In genomic region chr6:18600236-18600635, GRCh38 we compare ENCODE assay signal across 24 cellular contexts.
DNase-seq lines count a peak whose midpoint lies in the region; ATAC-seq, FAIRE-seq and TF ChIP-seq lines count a peak whose summit lies in the region.
"Had no signal": no experiment of that assay in that cellular context is flagged by ENCODE, and none has a peak within 500 bp of the region (broad histone marks: within the 10 kb centered on the region; RNA-seq: fewer than 3 reads in every experiment).

No MANE protein-coding gene starts in this region.

- H2BK12ac ChIP-seq in H1 (ENCODE audit: low read depth, low read length), result no peak overlapping the region

- H3K27ac Mint-ChIP-seq in T-cell, result no peak overlapping the region
- H3K27ac Mint-ChIP-seq: CD4-positive, alpha-beta memory T cell; IgD-negative memory B cell had no signal

- H3K9ac ChIP-seq in H1 (replicated peaks in 1 of 4; ENCODE audit: extremely low read depth in 1 of 4, low read depth in 3 of 4, low read length in 3 of 4), result no peak overlapping the region
- H3K9ac ChIP-seq: BLaER1 treated with 17β-estradiol and CSF1 and Interleukin-3, amounts not matched to agents 10 nM and 100 nM had no signal

- TF ChIP-seq POLR2A in H1 (IDR thresholded peaks at IDR 0.05; ENCODE audit: control extremely low read depth in 1 of 2, low read depth in 2 of 2, low read length in 2 of 2) (no peak), GM12892 (IDR thresholded peaks at IDR 0.05; ENCODE audit: low read depth, low read length) (no peak)

- no peaks in the 10 kb centered on the region for H3K79me1 ChIP-seq in H1 (ENCODE audit: low read depth, low read length)

- H3K4me2 ChIP-seq in H1 (ENCODE audit: insufficient read depth in 1 of 2, low read depth in 2 of 2, low read length in 2 of 2), result no peak overlapping the region
- H3K4me2 ChIP-seq: BLaER1 treated with 17β-estradiol and CSF1 and Interleukin-3, amounts not matched to agents 10 nM and 100 nM had no signal

- no peaks in the 10 kb centered on the region for H3K79me2 ChIP-seq in H1 (ENCODE audit: control insufficient read depth in 1 of 2, insufficient read depth in 2 of 2, low read length in 2 of 2)

- no peak overlapping the region for H4K5ac ChIP-seq in H1 (ENCODE audit: insufficient read length, low read depth, low read length)

- no peak overlapping the region for H2BK20ac ChIP-seq in H1 (ENCODE audit: low read length)

- no peaks in the 10 kb centered on the region for H3K23me2 ChIP-seq in H1 (ENCODE audit: low read depth, low read length)

- H3K27me3 Mint-ChIP-seq in T-cell, result peaks cover 6 to 29% of the 10 kb centered on the region in 2 donors

- no peak overlapping the region for H3K4me3 ChIP-seq in H1 (ENCODE audit: extremely low read depth in 1 of 4, insufficient read depth in 2 of 4, low read depth in 3 of 4, low read length in 4 of 4)
- H3K4me3 ChIP-seq in mesodermal cell (ENCODE audit: extremely low read depth, insufficient read depth, low read length, poor library complexity, severe bottlenecking), result no peak overlapping the region
- H3K4me3 ChIP-seq: BLaER1 treated with 17β-estradiol and CSF1 and Interleukin-3, amounts not matched to agents 10 nM and 100 nM had no signal

- H3K18ac ChIP-seq in H1 (ENCODE audit: extremely low read depth, low read length), result no peak overlapping the region

- DNase-seq in NCI-H146 (lab: John Stamatoyannopoulos, UW) (peak; percentile 21), NCI-H146 treated with DMSO at 0.1 percent for 48 hours (lab: John Stamatoyannopoulos, UW; ENCODE audit: unreplicated experiment) (no peak), H1 (ENCODE audit: low read depth in 1 of 2, low spot score in 2 of 2) (no peak), GM12892 (ENCODE audit: insufficient read length) (no peak), GM19238 (ENCODE audit: insufficient read length, low spot score) (no peak), T-cell (no peak)
- DNase-seq: CD4-positive, alpha-beta memory T cell; GOT3; MV-4-11; NCI-H1105 treated with DMSO at 0.1 percent for 48 hours; NCI-H1694 treated with DMSO at 0.1 percent for 48 hours; NCI-H2081 treated with DMSO at 0.1 percent for 48 hours; NCI-H446 treated with DMSO at 0.1 percent for 48 hours; NCI-H748 treated with DMSO at 0.1 percent for 48 hours; NK-92 treated with Interleukin-12 subunit alpha and Interleukin-12 subunit beta, amount 100 ng/mL, for 24 hours had no signal

- ATAC-seq in T-cell (replicated peaks in 1 of 4) (no peak), GM21576 (IDR thresholded peaks at IDR 0.05; ENCODE audit: unreplicated experiment) (no peak)
- ATAC-seq: HCT116, Panc1 had no signal

- no peak for TF ChIP-seq CTCF in H1 (IDR thresholded peaks at IDR 0.05; ENCODE audit: control extremely low read depth in 1 of 3, insufficient read depth in 1 of 3, low read depth in 1 of 3, low read length in 3 of 3)

- H3K4me3 Mint-ChIP-seq in T-cell, result no peak overlapping the region
- H3K4me3 Mint-ChIP-seq: CD4-positive, alpha-beta memory T cell; IgD-negative memory B cell had no signal

- no peak overlapping the region for H3K23ac ChIP-seq in H1 (ENCODE audit: insufficient read length)

- no peak overlapping the region for H3K56ac ChIP-seq in H1 (replicated peaks; ENCODE audit: insufficient read length, low read depth, low read length)

- H3K27me3 ChIP-seq in H1 (replicated peaks in 1 of 4; ENCODE audit: control insufficient read depth in 3 of 4, extremely low read depth in 1 of 4, insufficient read depth in 3 of 4, low read length in 3 of 4), result no peaks in the 10 kb centered on the region
- H3K27me3 ChIP-seq: BLaER1 treated with 17β-estradiol and CSF1 and Interleukin-3, amounts not matched to agents 10 nM and 100 nM had no signal

- H3K9me3 Mint-ChIP-seq in T-cell, result no peaks in the 10 kb centered on the region
- H3K9me3 Mint-ChIP-seq: IgD-negative memory B cell had no signal

- H2AFZ ChIP-seq in H1 (ENCODE audit: low read length), result peak overlapping the region; percentile 71; the same call in 1 of the 2 replicates

- H4K8ac ChIP-seq in H1 (ENCODE audit: extremely low read depth, insufficient read depth, low read length), result no peak overlapping the region

- H2BK120ac ChIP-seq in H1 (replicated peaks; ENCODE audit: low read depth, low read length), result no peak overlapping the region

- no peak for FAIRE-seq in H1 (lab: Jason Lieb, UNC)
- FAIRE-seq in GM12892 (lab: Jason Lieb, UNC), result no peak
- FAIRE-seq: G401.6, GM18507 had no signal

- CTCF ChIA-PET in H1 (lab: Charles Lee; ENCODE audit: partially characterized antibody), result interaction anchor here (0.9 to 1.7 kb wide), 3 partner anchors 35 to 872 kb away, joined by 3 to 6 read pairs (median 3); no protein-coding TSS in a partner anchor
- CTCF ChIA-PET in T-cell (lab: Charles Lee), result no interaction called here

- no peak overlapping the region for H3K14ac ChIP-seq in H1 (ENCODE audit: insufficient read length)

- no peaks in the 10 kb centered on the region for H3K36me3 Mint-ChIP-seq in T-cell
- H3K36me3 Mint-ChIP-seq: CD4-positive, alpha-beta memory T cell; IgD-negative memory B cell had no signal

- no peaks in the 10 kb centered on the region for H4K20me1 ChIP-seq in H1 (replicated peaks in 1 of 2; ENCODE audit: control insufficient read depth in 1 of 2, insufficient read depth in 2 of 2, low read length in 2 of 2)
- H4K20me1 ChIP-seq: BLaER1 treated with 17β-estradiol and CSF1 and Interleukin-3, amounts not matched to agents 10 nM and 100 nM had no signal

- WGBS in H1 (ENCODE audit: extremely low coverage in 1 of 2, insufficient coverage in 1 of 2, insufficient read length in 1 of 2, insufficient replicate concordance in 2 of 2, low coverage in 1 of 2, low lambda C conversion rate in 2 of 2, missing lambda C conversion rate in 1 of 2), 2 experiments, result 87% methylated on average over 4 of the region's 4 CpGs; no CpG with 5 or more reads in 1 of the 2 experiments
- 67 to 75% methylated on average over 2 to 3 of the region's 4 CpGs for WGBS in mesodermal cell (ENCODE audit: insufficient coverage in 2 of 2), 2 experiments

- H2BK5ac ChIP-seq in H1 (ENCODE audit: low read depth, low read length), result no peak overlapping the region

- H3K27ac ChIP-seq in H1 (ENCODE audit: low read depth, low read length) (no peak overlapping the region), mesodermal cell (ENCODE audit: low read depth, low read length, severe bottlenecking) (peak overlapping the region; percentile 46)
- H3K27ac ChIP-seq: 22Rv1; BLaER1 treated with 17β-estradiol and CSF1 and Interleukin-3, amounts not matched to agents 10 nM and 100 nM had no signal

- no peak overlapping the region for H4K91ac ChIP-seq in H1 (replicated peaks; ENCODE audit: insufficient read length, low read length)

- TF ChIP-seq RAD21 in H1 (IDR thresholded peaks at IDR 0.05 in 1 of 2, conservative IDR thresholded peaks at IDR 0.05 in 1 of 2; ENCODE audit: low read depth in 2 of 2, low read length in 2 of 2), result no peak

- no peaks in the 10 kb centered on the region for H3K36me3 ChIP-seq in H1 (ENCODE audit: control insufficient read depth in 2 of 4, insufficient read depth in 4 of 4, low read length in 3 of 4)
- no peaks in the 10 kb centered on the region for H3K36me3 ChIP-seq in mesodermal cell (ENCODE audit: control insufficient read depth, insufficient read depth, low read length)
- H3K36me3 ChIP-seq: BLaER1 treated with 17β-estradiol and CSF1 and Interleukin-3, amounts not matched to agents 10 nM and 100 nM had no signal

- POLR2A ChIA-PET in H1 (lab: Charles Lee; ENCODE audit: partially characterized antibody), result no interaction called here
- POLR2A ChIA-PET in T-cell (lab: Charles Lee), result no interaction called here

- H3K4ac ChIP-seq in H1 (replicated peaks; ENCODE audit: insufficient read length, low read depth, low read length), result no peak overlapping the region

- H3K4me1 ChIP-seq in H1 (replicated peaks in 1 of 4; ENCODE audit: control insufficient read depth in 3 of 4, insufficient read depth in 4 of 4, low read length in 3 of 4) (no peaks in the 10 kb centered on the region), mesodermal cell (ENCODE audit: control insufficient read depth, insufficient read depth, low read length, poor library complexity, severe bottlenecking) (no peaks in the 10 kb centered on the region)

- no peak overlapping the region for H2AK5ac ChIP-seq in H1 (ENCODE audit: low read depth, low read length)

- H3K9me3 ChIP-seq in H1 (ENCODE audit: insufficient read depth in 2 of 2, low read depth in 1 of 2, low read length in 1 of 2) (no peaks in the 10 kb centered on the region), mesodermal cell (ENCODE audit: control insufficient read depth, low read length) (no peaks in the 10 kb centered on the region)
- H3K9me3 ChIP-seq: BLaER1 treated with 17β-estradiol and CSF1 and Interleukin-3, amounts not matched to agents 10 nM and 100 nM had no signal

- no peak for TF ChIP-seq EP300 in H1 (IDR thresholded peaks at IDR 0.05; ENCODE audit: borderline replicate concordance in 1 of 2, low read depth in 2 of 2, low read length in 2 of 2)

- H3K4me1 Mint-ChIP-seq in T-cell, result peaks cover 2 to 7% (median 3%) of the 10 kb centered on the region in 3 donors

- no peak overlapping the region for H2BK15ac ChIP-seq in H1 (ENCODE audit: low read length)

TF ChIP-seq in H1, 55 proteins besides CTCF, POLR2A, EP300 and RAD21:
- TF ChIP-seq CBX5 (IDR thresholded peaks at IDR 0.05; ENCODE audit: low read depth, low read length) (no peak), RBBP5 (IDR thresholded peaks at IDR 0.05; ENCODE audit: borderline replicate concordance, low read depth, low read length) (no peak), SAP30 (IDR thresholded peaks at IDR 0.05; ENCODE audit: insufficient read depth, insufficient replicate concordance, low read length) (no peak), EZH2 (IDR thresholded peaks at IDR 0.05; ENCODE audit: low read depth, low read length, severe bottlenecking) (no peak), KDM5A (IDR thresholded peaks at IDR 0.05; ENCODE audit: low read length) (no peak), CBX8 (IDR thresholded peaks at IDR 0.05; ENCODE audit: borderline replicate concordance, low read depth, low read length) (no peak), GABPA (IDR thresholded peaks at IDR 0.05; ENCODE audit: borderline replicate concordance, insufficient read depth, low read length) (no peak), BACH1 (IDR thresholded peaks at IDR 0.05; ENCODE audit: low read length) (no peak), RXRA (IDR thresholded peaks at IDR 0.05; ENCODE audit: insufficient read depth, low read depth, low read length) (no peak)
